ENCODE assay signal across 2 cellular contexts in the genomic region with DNA sequence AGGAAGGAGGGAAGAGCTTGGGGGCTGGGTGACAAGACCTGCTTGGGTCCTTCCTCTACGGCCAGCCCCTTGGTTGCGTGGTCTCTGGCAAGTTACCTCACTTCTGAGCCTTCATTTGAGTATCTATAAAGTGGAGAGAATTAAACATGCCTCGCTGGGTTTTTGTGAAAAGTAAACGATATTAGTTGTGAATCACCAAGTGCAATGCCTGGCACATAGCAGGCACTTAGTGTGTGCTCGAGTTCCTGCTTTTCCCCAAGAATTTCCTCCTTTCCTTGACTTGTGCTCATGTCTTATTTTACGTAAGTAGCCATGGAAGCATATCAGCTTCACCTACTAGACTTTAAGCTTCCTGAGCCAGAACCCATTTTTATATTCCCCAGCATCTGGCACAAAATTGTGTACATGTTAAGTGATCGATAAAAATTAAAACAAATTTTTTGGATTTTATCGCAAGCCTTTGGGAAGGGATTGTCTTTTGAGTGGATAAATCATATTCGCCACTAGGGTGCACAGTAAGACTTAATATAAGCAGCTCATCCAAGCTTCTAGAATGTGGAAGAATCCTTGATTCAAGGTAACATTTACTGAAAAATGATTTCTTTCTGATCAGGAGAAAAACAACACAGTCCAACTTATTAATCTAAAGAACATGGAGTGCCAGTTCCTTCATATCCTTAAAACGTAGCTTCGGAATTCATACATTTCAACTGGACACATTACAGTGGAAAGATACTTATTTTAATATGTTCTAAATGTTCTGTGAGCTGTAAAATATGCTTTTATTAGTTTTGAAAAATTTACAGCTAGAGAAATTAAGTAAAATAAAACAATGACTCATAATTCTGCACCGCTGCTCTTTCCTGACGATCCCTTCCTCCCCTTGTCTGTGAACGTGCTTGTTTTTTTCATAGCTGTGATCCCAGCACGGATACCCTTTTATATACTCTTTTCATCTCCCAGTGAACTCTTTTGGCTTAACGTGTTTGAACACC.
TF ChIP-seq lines count a peak whose summit lies in the region.

No MANE protein-coding gene starts in this region.

TF ChIP-seq in endothelial cell of umbilical vein, 7 proteins besides CTCF, POLR2A, EP300 and RAD21 (continued from another document):
- TF ChIP-seq FOS (IDR thresholded peaks at IDR 0.05; ENCODE audit: borderline replicate concordance, insufficient read depth, low read length) (peak; percentile 76), GATA2 (IDR thresholded peaks at IDR 0.05; ENCODE audit: insufficient read depth, insufficient read length, low read depth, low read length) (no peak), EZH2 (IDR thresholded peaks at IDR 0.05; ENCODE audit: borderline replicate concordance, low read depth, low read length, severe bottlenecking) (no peak)
TF ChIP-seq in endothelial cell of umbilical vein: peak in this region for 2.

TF ChIP-seq in HEK293T, 16 proteins besides CTCF, POLR2A, EP300 and RAD21 (continued from another document):
- TF ChIP-seq TARDBP (IDR thresholded peaks at IDR 0.05) (no peak), NFRKB (IDR thresholded peaks at IDR 0.05) (no peak), FOXA1 (IDR thresholded peaks at IDR 0.05) (no peak), L3MBTL2 (conservative IDR thresholded peaks at IDR 0.05) (no peak), LEF1 (IDR thresholded peaks at IDR 0.05; ENCODE audit: borderline replicate concordance) (no peak), CTBP1 (IDR thresholded peaks at IDR 0.05; ENCODE audit: borderline replicate concordance) (no peak)
- TF ChIP-seq, protein P1, sequence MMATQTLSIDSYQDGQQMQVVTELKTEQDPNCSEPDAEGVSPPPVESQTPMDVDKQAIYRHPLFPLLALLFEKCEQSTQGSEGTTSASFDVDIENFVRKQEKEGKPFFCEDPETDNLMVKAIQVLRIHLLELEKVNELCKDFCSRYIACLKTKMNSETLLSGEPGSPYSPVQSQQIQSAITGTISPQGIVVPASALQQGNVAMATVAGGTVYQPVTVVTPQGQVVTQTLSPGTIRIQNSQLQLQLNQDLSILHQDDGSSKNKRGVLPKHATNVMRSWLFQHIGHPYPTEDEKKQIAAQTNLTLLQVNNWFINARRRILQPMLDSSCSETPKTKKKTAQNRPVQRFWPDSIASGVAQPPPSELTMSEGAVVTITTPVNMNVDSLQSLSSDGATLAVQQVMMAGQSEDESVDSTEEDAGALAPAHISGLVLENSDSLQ (IDR thresholded peaks at IDR 0.05) = no peak
